16 cellular contexts compared by ENCODE assay signal in the genomic region with DNA sequence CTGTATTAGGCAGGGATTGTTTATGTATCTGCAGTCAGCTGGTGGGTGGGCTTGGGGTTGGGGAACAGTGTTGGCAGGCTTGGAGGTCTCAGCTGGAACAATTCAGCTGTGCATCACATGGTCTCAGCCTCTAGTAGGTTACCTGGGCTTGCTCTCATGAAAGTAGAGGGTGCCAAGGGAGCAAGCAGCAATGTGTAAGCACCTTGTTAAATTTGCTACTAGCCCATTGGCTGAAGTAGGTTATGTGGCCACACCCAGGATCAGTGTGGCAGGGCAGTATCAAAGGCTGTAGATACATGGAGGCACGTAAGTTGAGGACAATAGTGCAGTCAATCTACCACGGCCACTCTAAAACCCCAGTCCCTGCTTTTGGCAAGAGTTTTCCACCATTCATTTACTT. TPM values are rescaled to one million over a fixed set of nuclear protein-coding genes. Genes with fewer than 3 reads are reported as not detected.
A peak's percentile ranks its signal among the peaks of the same experiment; 100 is the strongest.
DNase-seq lines count a peak whose midpoint lies in the region; ATAC-seq, FAIRE-seq and TF ChIP-seq lines count a peak whose summit lies in the region.
"Had no signal": no experiment of that assay in that cellular context is flagged by ENCODE, and none has a peak within 500 bp of the region (broad histone marks: within the 10 kb centered on the region; RNA-seq: fewer than 3 reads in every experiment).

No MANE protein-coding gene starts in this region.

- H3K56ac ChIP-seq in H9 (ENCODE audit: insufficient read length, low read depth, low read length) = no peak overlapping the region
- H3K56ac ChIP-seq in H1 (replicated peaks; ENCODE audit: insufficient read length, low read depth, low read length) = no peak overlapping the region

- no peak overlapping the region for H4K91ac ChIP-seq in H9 (ENCODE audit: insufficient read length, low read depth, low read length)
- H4K91ac ChIP-seq in H1 (replicated peaks; ENCODE audit: insufficient read length, low read length) = no peak overlapping the region

- no CpG with 5 or more reads among the region's 2 CpGs for WGBS in H9 (ENCODE audit: extremely low coverage, insufficient read length, low lambda C conversion rate)
- 79% methylated on average over 2 of the region's 2 CpGs; no CpG with 5 or more reads in 1 of the 2 experiments for WGBS in H1 (ENCODE audit: extremely low coverage in 1 of 2, insufficient coverage in 1 of 2, insufficient read length in 1 of 2, insufficient replicate concordance in 2 of 2, low coverage in 1 of 2, low lambda C conversion rate in 2 of 2, missing lambda C conversion rate in 1 of 2), 2 experiments

- no peak overlapping the region for H3K23ac ChIP-seq in H9 (ENCODE audit: insufficient read length, low read depth, low read length)
- H3K23ac ChIP-seq in H1 (ENCODE audit: insufficient read length) = no peak overlapping the region

- ATAC-seq in CD8-positive, alpha-beta T cell = no peak
- no peak for ATAC-seq in GM19463 (IDR thresholded peaks at IDR 0.05; ENCODE audit: unreplicated experiment)

- H3K4me1 ChIP-seq in CD8-positive, alpha-beta T cell (ENCODE audit: insufficient read depth, low read length) = peaks cover 46% of the 10 kb centered on the region
- H3K4me1 ChIP-seq in H9 (ENCODE audit: insufficient read depth, low read length) = no peaks in the 10 kb centered on the region
- H3K4me1 ChIP-seq in H1 (replicated peaks in 1 of 4; ENCODE audit: control insufficient read depth in 3 of 4, insufficient read depth in 4 of 4, low read length in 3 of 4) = peaks cover 0 to 3% (median 0%) of the 10 kb centered on the region in 4 experiments; a peak in 1 of 7 replicates
- H3K4me1 ChIP-seq in neural progenitor cell = no peaks in the 10 kb centered on the region

- no peak overlapping the region for H3T11ph ChIP-seq in H9 (ENCODE audit: low read length)

- peak overlapping the region; percentile 58 for H3K27ac Mint-ChIP-seq in CD8-positive, alpha-beta T cell
- H3K27ac Mint-ChIP-seq in H9 (no peak overlapping the region), neural progenitor cell (no peak overlapping the region)

- H2BK120ac ChIP-seq in H9 (ENCODE audit: low read depth, low read length, poor library complexity, severe bottlenecking) (no peak overlapping the region), H1 (replicated peaks; ENCODE audit: low read depth, low read length) (no peak overlapping the region)

- H3F3A ChIP-seq in neural progenitor cell (ENCODE audit: low read depth) = no peaks in the 10 kb centered on the region

- FAIRE-seq in H1 (lab: Jason Lieb, UNC) = no peak

- CTCF ChIA-PET in CD8-positive, alpha-beta T cell (lab: Charles Lee) = no interaction called here
- CTCF ChIA-PET in H1 (lab: Charles Lee; ENCODE audit: partially characterized antibody) = interaction anchor here (0.6 kb wide), 1 partner anchor 266 kb away, joined by 3 read pairs; no protein-coding TSS in a partner anchor

- H4K5ac ChIP-seq in H9 (ENCODE audit: insufficient read length, low read depth, low read length) (no peak overlapping the region), H1 (ENCODE audit: insufficient read length, low read depth, low read length) (no peak overlapping the region)

- no peaks in the 10 kb centered on the region for H3K9me3 Mint-ChIP-seq in CD8-positive, alpha-beta T cell
- H3K9me3 Mint-ChIP-seq in H9 (no peaks in the 10 kb centered on the region; a peak in 1 of 5 replicates), neural progenitor cell (no peaks in the 10 kb centered on the region)

- H3K4me3 ChIP-seq in CD8-positive, alpha-beta T cell (ENCODE audit: low read depth, low read length) = no peak overlapping the region
- H3K4me3 ChIP-seq in H1 (ENCODE audit: extremely low read depth in 1 of 4, insufficient read depth in 2 of 4, low read depth in 3 of 4, low read length in 4 of 4) (no peak overlapping the region), neural progenitor cell (no peak overlapping the region)
- H3K4me3 ChIP-seq: PC-9 had no signal

- no peak for TF ChIP-seq POLR2A in H1 (IDR thresholded peaks at IDR 0.05; ENCODE audit: control extremely low read depth in 1 of 2, low read depth in 2 of 2, low read length in 2 of 2)

- H3K79me2 ChIP-seq in H9 (ENCODE audit: insufficient read depth, low read length) (no peaks in the 10 kb centered on the region), H1 (ENCODE audit: control insufficient read depth in 1 of 2, insufficient read depth in 2 of 2, low read length in 2 of 2) (no peaks in the 10 kb centered on the region), neural progenitor cell (ENCODE audit: low read depth) (no peaks in the 10 kb centered on the region)

- H2BK12ac ChIP-seq in H9 (ENCODE audit: insufficient read length, low read depth, low read length) = no peak overlapping the region
- no peak overlapping the region for H2BK12ac ChIP-seq in H1 (ENCODE audit: low read depth, low read length)

- H3K4ac ChIP-seq in H9 (ENCODE audit: low read depth, low read length) (no peak overlapping the region), H1 (replicated peaks; ENCODE audit: insufficient read length, low read depth, low read length) (no peak overlapping the region)

- no peak for TF ChIP-seq CTCF in CD8-positive, alpha-beta T cell (IDR thresholded peaks at IDR 0.05)
- no peak for TF ChIP-seq CTCF in H9 (conservative IDR thresholded peaks at IDR 0.05)
- no peak for TF ChIP-seq CTCF in H1 (IDR thresholded peaks at IDR 0.05; ENCODE audit: control extremely low read depth in 1 of 3, insufficient read depth in 1 of 3, low read depth in 1 of 3, low read length in 3 of 3)
- no peak for TF ChIP-seq CTCF in neural progenitor cell (IDR thresholded peaks at IDR 0.05)

- H3K27me3 Mint-ChIP-seq in CD8-positive, alpha-beta T cell (ENCODE audit: low read depth) = no peaks in the 10 kb centered on the region
- peaks cover 6% of the 10 kb centered on the region for H3K27me3 Mint-ChIP-seq in H9 (ENCODE audit: low read depth)
- peaks cover 3% of the 10 kb centered on the region for H3K27me3 Mint-ChIP-seq in neural progenitor cell (ENCODE audit: insufficient read depth, low read depth)

- no peak overlapping the region for H3K18ac ChIP-seq in H9 (ENCODE audit: insufficient read length, low read depth, low read length)
- H3K18ac ChIP-seq in H1 (ENCODE audit: extremely low read depth, low read length) = no peak overlapping the region

- no peaks in the 10 kb centered on the region for H3K23me2 ChIP-seq in H9 (ENCODE audit: insufficient read length, low read depth, low read length, poor library complexity, severe bottlenecking)
- H3K23me2 ChIP-seq in H1 (ENCODE audit: low read depth, low read length) = no peaks in the 10 kb centered on the region

- H2AK5ac ChIP-seq in H9 (ENCODE audit: insufficient read length, low read length) = no peak overlapping the region
- H2AK5ac ChIP-seq in H1 (ENCODE audit: low read depth, low read length) = no peak overlapping the region

- TF ChIP-seq EP300 in H1 (IDR thresholded peaks at IDR 0.05; ENCODE audit: borderline replicate concordance in 1 of 2, low read depth in 2 of 2, low read length in 2 of 2) = no peak

- H3K9ac ChIP-seq in H9 (ENCODE audit: extremely low read depth, insufficient read length, low read length) (no peak overlapping the region), H1 (replicated peaks in 1 of 4; ENCODE audit: extremely low read depth in 1 of 4, low read depth in 3 of 4, low read length in 3 of 4) (no peak overlapping the region), neural progenitor cell (no peak overlapping the region)

- H3K27ac ChIP-seq in CD8-positive, alpha-beta T cell (ENCODE audit: low read depth, low read length) = no peak overlapping the region
- H3K27ac ChIP-seq in H9 (ENCODE audit: insufficient read length, low read depth, low read length) (no peak overlapping the region), H1 (ENCODE audit: low read depth, low read length) (no peak overlapping the region), neural progenitor cell (no peak overlapping the region)
- H3K27ac ChIP-seq: PC-9 had no signal

- H4K20me1 ChIP-seq in H9 (ENCODE audit: control insufficient read depth, insufficient read depth, insufficient read length) (no peaks in the 10 kb centered on the region), H1 (replicated peaks in 1 of 2; ENCODE audit: control insufficient read depth in 1 of 2, insufficient read depth in 2 of 2, low read length in 2 of 2) (no peaks in the 10 kb centered on the region), neural progenitor cell (ENCODE audit: low read depth) (no peaks in the 10 kb centered on the region)

- H3K79me1 ChIP-seq in H9 (ENCODE audit: insufficient read depth, low read depth, low read length, poor library complexity, severe bottlenecking) (no peaks in the 10 kb centered on the region), H1 (ENCODE audit: low read depth, low read length) (no peaks in the 10 kb centered on the region)

- POLR2A ChIA-PET in CD8-positive, alpha-beta T cell (lab: Charles Lee) = no interaction called here
- POLR2A ChIA-PET in H1 (lab: Charles Lee; ENCODE audit: partially characterized antibody) = interaction anchor here (1.3 kb wide), 1 partner anchor 8 kb away, joined by 4 read pairs; no protein-coding TSS in a partner anchor

- DNase-seq in CD8-positive, alpha-beta T cell = no peak
- DNase-seq in H9 (peak; percentile 34), H1 (ENCODE audit: low read depth in 1 of 2, low spot score in 2 of 2) (no peak), neural progenitor cell (ENCODE audit: low spot score) (no peak), activated gamma-delta T cell (lab: John Stamatoyannopoulos, UW) (no peak), inferior parietal cortex (ENCODE audit: extremely low spot score) (no peak), kidney glomerular epithelial cell (lab: John Stamatoyannopoulos, UW) (no peak)
- DNase-seq: GF-D8, HCEC 1CT, NCI-H1930, NCI-H82, PC-9, SW 1271 had no signal

- H3K14ac ChIP-seq in H9 (ENCODE audit: insufficient read depth, low read length) (no peak overlapping the region), H1 (ENCODE audit: insufficient read length) (no peak overlapping the region)

- H2BK5ac ChIP-seq in H9 (ENCODE audit: insufficient read length, low read length) (no peak overlapping the region), H1 (ENCODE audit: low read depth, low read length) (no peak overlapping the region)

- peaks cover 46% of the 10 kb centered on the region for H3K4me1 Mint-ChIP-seq in CD8-positive, alpha-beta T cell (ENCODE audit: low read depth)
- H3K4me1 Mint-ChIP-seq in H9 (peaks cover 7 to 8% of the 10 kb centered on the region in 2 experiments), neural progenitor cell (peaks cover 2% of the 10 kb centered on the region)

- H2BK15ac ChIP-seq in H9 (ENCODE audit: low read depth, low read length) = no peak overlapping the region
- H2BK15ac ChIP-seq in H1 (ENCODE audit: low read length) = no peak overlapping the region

- H3K36me3 ChIP-seq in CD8-positive, alpha-beta T cell (ENCODE audit: insufficient read depth, low read length) = no peaks in the 10 kb centered on the region
- no peaks in the 10 kb centered on the region for H3K36me3 ChIP-seq in H1 (ENCODE audit: control insufficient read depth in 2 of 4, insufficient read depth in 4 of 4, low read length in 3 of 4)
- H3K36me3 ChIP-seq in neural progenitor cell = no peaks in the 10 kb centered on the region

- peaks cover 12% of the 10 kb centered on the region for H3K36me3 Mint-ChIP-seq in CD8-positive, alpha-beta T cell
- H3K36me3 Mint-ChIP-seq in H9 (ENCODE audit: insufficient read depth in 1 of 3, low read depth in 3 of 3) = no peaks in the 10 kb centered on the region; a peak in 1 of 7 replicates
- H3K36me3 Mint-ChIP-seq in neural progenitor cell = no peaks in the 10 kb centered on the region

- no peak for TF ChIP-seq RAD21 in H1 (IDR thresholded peaks at IDR 0.05 in 1 of 2, conservative IDR thresholded peaks at IDR 0.05 in 1 of 2; ENCODE audit: low read depth in 2 of 2, low read length in 2 of 2)

- H2AFZ ChIP-seq in H9 (ENCODE audit: low read length) (no peak overlapping the region), H1 (ENCODE audit: low read length) (peak overlapping the region; percentile 90; the same call in 1 of the 2 replicates), neural progenitor cell (replicated peaks) (peak overlapping the region; percentile 84)
- H2AFZ ChIP-seq: PC-9 had no signal

- H2BK20ac ChIP-seq in H9 (ENCODE audit: low read depth, low read length, poor library complexity, severe bottlenecking) (no peak overlapping the region), H1 (ENCODE audit: low read length) (no peak overlapping the region)

- H3K4me2 ChIP-seq in H9 (ENCODE audit: insufficient read depth, insufficient read length, low read length) = no peak overlapping the region
- no peak overlapping the region for H3K4me2 ChIP-seq in H1 (ENCODE audit: insufficient read depth in 1 of 2, low read depth in 2 of 2, low read length in 2 of 2)
- no peak overlapping the region for H3K4me2 ChIP-seq in neural progenitor cell
- H3K4me2 ChIP-seq: PC-9 had no signal

- H4K8ac ChIP-seq in H9 (replicated peaks; ENCODE audit: insufficient read length, low read depth, low read length) (no peak overlapping the region), H1 (ENCODE audit: extremely low read depth, insufficient read depth, low read length) (no peak overlapping the region)

- no peaks in the 10 kb centered on the region for H3K27me3 ChIP-seq in CD8-positive, alpha-beta T cell (ENCODE audit: insufficient read depth, low read length)
- H3K27me3 ChIP-seq in H9 (ENCODE audit: insufficient read depth, low read length) = no peaks in the 10 kb centered on the region
- H3K27me3 ChIP-seq in H1 (replicated peaks in 1 of 4; ENCODE audit: control insufficient read depth in 3 of 4, extremely low read depth in 1 of 4, insufficient read depth in 3 of 4, low read length in 3 of 4) = no peaks in the 10 kb centered on the region; a peak in 1 of 7 replicates
- no peaks in the 10 kb centered on the region for H3K27me3 ChIP-seq in neural progenitor cell

- intact Hi-C loops in CD8-positive, alpha-beta T cell (cut with DNase I, micrococcal nuclease) = no loop called here

- no peak overlapping the region for H3K4me3 Mint-ChIP-seq in CD8-positive, alpha-beta T cell
- H3K4me3 Mint-ChIP-seq in H9 (no peak overlapping the region), neural progenitor cell (no peak overlapping the region)

- no peaks in the 10 kb centered on the region for H3K9me3 ChIP-seq in CD8-positive, alpha-beta T cell (ENCODE audit: low read length)
- H3K9me3 ChIP-seq in H9 (ENCODE audit: control insufficient read depth, low read depth, low read length) = no peaks in the 10 kb centered on the region
- no peaks in the 10 kb centered on the region for H3K9me3 ChIP-seq in H1 (ENCODE audit: insufficient read depth in 2 of 2, low read depth in 1 of 2, low read length in 1 of 2)
- H3K9me3 ChIP-seq in neural progenitor cell (ENCODE audit: low read depth) = no peaks in the 10 kb centered on the region

RNA-seq across cellular contexts. Expression of gene CCT8, which starts 9.0 kb away (rescaled TPM):
- 100 to 1,000 TPM; 104 to 116 TPM for total RNA-seq in CD8-positive, alpha-beta T cell
- total RNA-seq in H9 (2021) (347 and 356 TPM in 2 replicates), neural progenitor cell (ENCODE audit: low replicate concordance) (433 and 642 TPM in 2 replicates)
- total RNA-seq in H1 (2021; fragmentation: NEBNext Ultra II Directional; extraction: Animal tissue kit (Norgen Biotek cat#: 25700)) = 314 and 319 TPM in 2 replicates
- polyA plus RNA-seq in H1 (2011; rRNA removed) = 90.5 and 151 TPM in 2 replicates
- 222 TPM for polyA plus RNA-seq in H1 (2011; cell fraction: cytosol; rRNA removed)
- polyA plus RNA-seq in H1 (2011; cell fraction: nucleus; rRNA removed) = 43.0 TPM
- polyA plus RNA-seq in H1 (2012, experiment 1 of 2) = 250 to 393 TPM (median 278 TPM) in 4 replicates
- polyA plus RNA-seq in H1 (2012, experiment 2 of 2) = 30.3 TPM
- 248 TPM for polyA plus RNA-seq in H1 (2013, experiment 1 of 2)
- polyA plus RNA-seq in H1 (2013, experiment 2 of 2) = 252 TPM
- polyA minus RNA-seq in H1 (2011; rRNA and poly(A)+ RNA removed) = 184 and 225 TPM in 2 replicates
- polyA minus RNA-seq in H1 (2011; cell fraction: cytosol; rRNA and poly(A)+ RNA removed) = 135 TPM
- 87.6 TPM for polyA minus RNA-seq in H1 (2011; cell fraction: nucleus; rRNA and poly(A)+ RNA removed)

RNA-seq across cellular contexts. Expression of gene MAP3K7CL, which starts 48.0 kb away (rescaled TPM):
- 1 to 10 TPM; 2.3 to 2.9 TPM for total RNA-seq in CD8-positive, alpha-beta T cell
- not detected in 2 replicates for total RNA-seq in H9 (2021)
- total RNA-seq in H1 (2021; fragmentation: NEBNext Ultra II Directional; extraction: Animal tissue kit (Norgen Biotek cat#: 25700)) = not detected in 2 replicates
- polyA plus RNA-seq in H1 (2011; rRNA removed) = 0.08 TPM in 1 of 2 replicates, not detected in the other
- polyA plus RNA-seq in H1 (2011; cell fraction: cytosol; rRNA removed) = not detected
- 0.44 TPM for polyA plus RNA-seq in H1 (2011; cell fraction: nucleus; rRNA removed)
- not detected in 4 replicates for polyA plus RNA-seq in H1 (2012, experiment 1 of 2)
- not detected for polyA plus RNA-seq in H1 (2012, experiment 2 of 2)
- not detected for polyA plus RNA-seq in H1 (2013, experiment 1 of 2)
- not detected for polyA plus RNA-seq in H1 (2013, experiment 2 of 2)
- 0.85 TPM in 1 of 2 replicates, not detected in the other for polyA minus RNA-seq in H1 (2011; rRNA and poly(A)+ RNA removed)
- not detected for polyA minus RNA-seq in H1 (2011; cell fraction: cytosol; rRNA and poly(A)+ RNA removed)
- not detected for polyA minus RNA-seq in H1 (2011; cell fraction: nucleus; rRNA and poly(A)+ RNA removed)
- total RNA-seq in neural progenitor cell (ENCODE audit: low replicate concordance) = 0.12 TPM in 1 of 2 replicates, not detected in the other
- total RNA-seq: NCI-H460, SK-MEL-5 had no signal

RNA-seq across cellular contexts. Expression of gene USP16, which starts 57.9 kb away (rescaled TPM):
- total RNA-seq in CD8-positive, alpha-beta T cell = 10 to 100 TPM; 84.8 to 91.2 TPM
- total RNA-seq in H9 (2021) (30.6 and 31.7 TPM in 2 replicates), neural progenitor cell (ENCODE audit: low replicate concordance) (24.7 and 38.5 TPM in 2 replicates)
- 19.1 and 19.9 TPM in 2 replicates for total RNA-seq in H1 (2021; fragmentation: NEBNext Ultra II Directional; extraction: Animal tissue kit (Norgen Biotek cat#: 25700))
- polyA plus RNA-seq in H1 (2011; rRNA removed) = 1.8 and 3.4 TPM in 2 replicates
- 7.0 TPM for polyA plus RNA-seq in H1 (2011; cell fraction: cytosol; rRNA removed)
- polyA plus RNA-seq in H1 (2011; cell fraction: nucleus; rRNA removed) = 4.0 TPM
- polyA plus RNA-seq in H1 (2012, experiment 1 of 2) = 9.1 to 18.4 TPM (median 10.6 TPM) in 4 replicates
- polyA plus RNA-seq in H1 (2012, experiment 2 of 2) = 1.8 TPM
- polyA plus RNA-seq in H1 (2013, experiment 1 of 2) = 20.6 TPM
- 19.0 TPM for polyA plus RNA-seq in H1 (2013, experiment 2 of 2)
- polyA minus RNA-seq in H1 (2011; rRNA and poly(A)+ RNA removed) = 7.6 and 10.4 TPM in 2 replicates
- 6.2 TPM for polyA minus RNA-seq in H1 (2011; cell fraction: cytosol; rRNA and poly(A)+ RNA removed)
- polyA minus RNA-seq in H1 (2011; cell fraction: nucleus; rRNA and poly(A)+ RNA removed) = 20.5 TPM
